30 cellular contexts compared by ENCODE assay signal in the genomic region with DNA sequence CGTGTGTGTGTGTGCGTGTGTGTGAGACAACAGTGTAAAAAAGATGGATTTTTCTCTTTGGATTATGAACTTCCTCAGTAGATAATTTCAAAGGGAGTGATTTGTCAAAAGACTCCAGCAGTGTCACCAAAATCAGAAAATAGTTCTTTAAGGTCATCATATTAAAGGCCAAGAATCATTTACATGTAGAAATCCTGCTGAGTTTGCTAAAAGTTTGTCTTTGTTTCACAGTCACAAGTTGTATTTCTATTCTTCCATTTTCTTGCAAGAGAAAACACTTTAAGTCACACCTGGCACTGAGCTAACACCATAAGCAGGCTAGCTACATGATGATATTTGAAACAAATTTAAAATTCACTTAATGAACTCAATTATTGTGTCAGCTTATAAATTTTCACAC.
"Had no signal": no experiment of that assay in that cellular context is flagged by ENCODE, and none has a peak within 500 bp of the region (broad histone marks: within the 10 kb centered on the region; RNA-seq: fewer than 3 reads in every experiment).

No MANE protein-coding gene starts in this region.

- H3K4me1 ChIP-seq: ascending aorta had no signal

- H3K4me3 ChIP-seq: ascending aorta, cardiac muscle cell had no signal

- H3K27ac ChIP-seq: ascending aorta, cardiac muscle cell, VCaP had no signal

- H3K9me3 ChIP-seq: ascending aorta had no signal

- ATAC-seq: activated CD8-positive, alpha-beta T cell treated with anti-CD3 and anti-CD28 coated beads for 36 hours; activated naive CD8-positive, alpha-beta T cell treated with anti-CD3 and anti-CD28 coated beads, Interleukin-2, amount 50 U/mL, for 24 hours; activated T-cell treated with anti-CD3 and anti-CD28 coated beads, Interleukin-2, amount 50 U/mL, for 4 hours; activated T-cell treated with anti-CD3 and anti-CD28 coated beads, Interleukin-2, amount 50 U/mL, for 72 hours had no signal

- H3K36me3 ChIP-seq: ascending aorta, cardiac muscle cell had no signal

- DNase-seq: activated B cell treated with CpG ODN at 0.5 μM for 24 hours; activated CD4-positive, alpha-beta memory T cell treated with anti-CD3 and anti-CD28 coated beads for 36 hours; activated CD4-positive, alpha-beta T cell treated with anti-CD3 and anti-CD28 coated beads for 4 hours; activated CD4-positive, alpha-beta T cell treated with anti-CD3 and anti-CD28 coated beads, Interleukin-2, amount 10 ng/mL, durations not matched to agents 24 days and 14 days; activated CD4-positive, alpha-beta T cell treated with anti-CD3 and anti-CD28 coated beads, Interleukin-2, amount 50 U/mL, for 1 hour; activated CD4-positive, alpha-beta T cell treated with anti-CD3 and anti-CD28 coated beads, Interleukin-2, amount 50 U/mL, for 4 hours; activated CD4-positive, CD25-positive, alpha-beta regulatory T cell treated with anti-CD3 and anti-CD28 coated beads, Interleukin-2, amount 50 U/mL, for 72 hours; activated CD8-positive, alpha-beta memory T cell treated with anti-CD3 and anti-CD28 coated beads, Interleukin-2, amount 50 U/mL, for 4 hours; activated CD8-positive, alpha-beta T cell treated with anti-CD3 and anti-CD28 coated beads for 36 hours; activated effector memory CD4-positive, alpha-beta T cell treated with Interleukin-2 at 50 U/mL for 16 hours; activated gamma-delta T cell; activated naive CD4-positive, alpha-beta T cell treated with anti-CD3 and anti-CD28 coated beads, Interleukin-2, amount 10 ng/mL, durations not matched to agents 7 days and 5 days; activated naive CD4-positive, alpha-beta T cell treated with Interleukin-2 at 50 U/mL for 16 hours; activated naive CD8-positive, alpha-beta T cell treated with anti-CD3 and anti-CD28 coated beads, Interleukin-2, amount 10 ng/mL, durations not matched to agents 7 days and 5 days; activated naive CD8-positive, alpha-beta T cell treated with anti-CD3 and anti-CD28 coated beads, Interleukin-2, amount 50 U/mL, for 24 hours; activated T-cell treated with anti-CD3 and anti-CD28 coated beads for 4 hours; activated T-cell treated with anti-CD3 and anti-CD28 coated beads, Interleukin-2, amount 50 U/mL, for 1 hour; activated T-cell treated with anti-CD3 and anti-CD28 coated beads, Interleukin-2, amount 50 U/mL, for 4 hours; activated T-cell treated with anti-CD3 and anti-CD28 coated beads, Interleukin-2, amount 50 U/mL, for 72 hours; amygdala; anterior cingulate cortex; caudate nucleus; cerebellar nuclear complex; T-helper 2 cell; T-helper 9 cell had no signal

- FAIRE-seq: bronchial epithelial cell, TTC549 had no signal

- H3K27me3 ChIP-seq: ascending aorta, cardiac muscle cell had no signal
